21 cellular contexts compared by ENCODE assay signal in the genomic region with DNA sequence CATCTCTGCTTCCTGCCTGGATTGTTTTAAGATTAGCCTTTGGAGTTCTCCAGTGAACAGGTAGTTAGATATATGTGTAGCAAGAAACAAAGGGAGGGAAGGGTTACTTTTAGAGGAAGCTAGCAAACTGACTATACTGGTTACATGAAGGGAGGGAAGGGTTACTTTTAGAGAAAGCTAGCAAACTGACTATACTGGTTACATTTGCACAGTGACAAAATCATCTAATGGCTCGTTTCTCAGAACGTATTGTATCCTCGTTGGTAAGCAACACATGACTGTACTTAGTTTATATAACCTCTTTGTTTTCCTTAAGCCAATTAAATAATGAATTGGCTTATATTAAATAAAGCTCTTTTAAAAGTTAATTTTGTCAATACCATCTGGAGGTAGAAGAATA.
DNase-seq lines count a peak whose midpoint lies in the region; ATAC-seq and TF ChIP-seq lines count a peak whose summit lies in the region.
"Had no signal": no experiment of that assay in that cellular context is flagged by ENCODE, and none has a peak within 500 bp of the region (broad histone marks: within the 10 kb centered on the region; RNA-seq: fewer than 3 reads in every experiment).

No MANE protein-coding gene starts in this region.

- CTCF ChIA-PET in CD8-positive, alpha-beta T cell (lab: Charles Lee), result no interaction called here

- H3K27ac ChIP-seq in prostate gland (peak overlapping the region; percentile 39 to 82), foreskin keratinocyte (no peak overlapping the region)
- H3K27ac ChIP-seq in CD8-positive, alpha-beta T cell (ENCODE audit: low read depth, low read length), result no peak overlapping the region
- H3K27ac ChIP-seq: A549; BLaER1 treated with 17β-estradiol and CSF1 and Interleukin-3, amounts not matched to agents 10 nM and 100 nM had no signal

- ATAC-seq in esophagus mucosa (peak; percentile 85), foreskin keratinocyte (no peak)
- no peak for ATAC-seq in stimulated activated effector memory CD8-positive, alpha-beta T cell treated with anti-CD3 and anti-CD28 coated beads, Interleukin-12 subunit alpha, Interleukin-12 subunit beta, amount 100 ng/mL, for 72 hours
- ATAC-seq in CD8-positive, alpha-beta T cell, result no peak
- ATAC-seq: A549 had no signal

- WGBS in prostate gland, result 59% methylated on average over 3 of the region's 3 CpGs

- H3K27me3 ChIP-seq in prostate gland (replicated peaks; ENCODE audit: insufficient read depth) (no peaks in the 10 kb centered on the region), foreskin keratinocyte (peaks cover 9% of the 10 kb centered on the region)
- no peaks in the 10 kb centered on the region for H3K27me3 ChIP-seq in CD8-positive, alpha-beta T cell (ENCODE audit: insufficient read depth, low read length)
- H3K27me3 ChIP-seq: BE2C; BLaER1 treated with 17β-estradiol and CSF1 and Interleukin-3, amounts not matched to agents 10 nM and 100 nM had no signal

- POLR2A ChIA-PET in CD8-positive, alpha-beta T cell (lab: Charles Lee), result no interaction called here

- H3K36me3 ChIP-seq in prostate gland, result no peaks in the 10 kb centered on the region
- H3K36me3 ChIP-seq in CD8-positive, alpha-beta T cell (ENCODE audit: insufficient read depth, low read length), result no peaks in the 10 kb centered on the region
- H3K36me3 ChIP-seq: BE2C; BLaER1 treated with 17β-estradiol and CSF1 and Interleukin-3, amounts not matched to agents 10 nM and 100 nM; HAP-1 had no signal

- DNase-seq in NCI-H82 (lab: John Stamatoyannopoulos, UW) (peak; percentile 11), NCI-H82 treated with DMSO at 0.1 percent for 48 hours (lab: John Stamatoyannopoulos, UW; ENCODE audit: unreplicated experiment) (no peak), prostate gland (ENCODE audit: low spot score) (no peak), foreskin keratinocyte (no peak)
- no peak for DNase-seq in stimulated activated effector memory CD8-positive, alpha-beta T cell treated with anti-CD3 and anti-CD28 coated beads, Interleukin-12 subunit alpha, Interleukin-12 subunit beta, amount 100 ng/mL, for 72 hours (ENCODE audit: low spot score in 2 of 2)
- DNase-seq in CD8-positive, alpha-beta T cell, result no peak
- DNase-seq: 8988T; ACHN; AML-193; BE2C; Calu3; CD4-positive, alpha-beta T cell; COR-L47; DMS79 treated with DMSO at 0.1 percent for 48 hours; GF-D8; GOT3 had no signal

- no peaks in the 10 kb centered on the region for H3K9me3 Mint-ChIP-seq in stimulated activated effector memory CD8-positive, alpha-beta T cell treated with anti-CD3 and anti-CD28 coated beads, Interleukin-12 subunit alpha, Interleukin-12 subunit beta, amount 100 ng/mL, for 72 hours
- no peaks in the 10 kb centered on the region for H3K9me3 Mint-ChIP-seq in CD8-positive, alpha-beta T cell
- H3K9me3 Mint-ChIP-seq: CD4-positive, alpha-beta T cell had no signal

- no peaks in the 10 kb centered on the region for H3K36me3 Mint-ChIP-seq in stimulated activated effector memory CD8-positive, alpha-beta T cell treated with anti-CD3 and anti-CD28 coated beads, Interleukin-12 subunit alpha, Interleukin-12 subunit beta, amount 100 ng/mL, for 72 hours
- H3K36me3 Mint-ChIP-seq in CD8-positive, alpha-beta T cell, result no peaks in the 10 kb centered on the region
- H3K36me3 Mint-ChIP-seq: CD14-positive monocyte had no signal

- no peaks in the 10 kb centered on the region for H3K27me3 Mint-ChIP-seq in CD8-positive, alpha-beta T cell (ENCODE audit: low read depth)
- H3K27me3 Mint-ChIP-seq: CD4-positive, alpha-beta T cell had no signal

- H3K4me1 ChIP-seq in prostate gland (replicated peaks) (no peaks in the 10 kb centered on the region), foreskin keratinocyte (no peaks in the 10 kb centered on the region)
- no peaks in the 10 kb centered on the region for H3K4me1 ChIP-seq in CD8-positive, alpha-beta T cell (ENCODE audit: insufficient read depth, low read length)
- H3K4me1 ChIP-seq: A549; BE2C; BLaER1 treated with 17β-estradiol and CSF1 and Interleukin-3, amounts not matched to agents 10 nM and 100 nM had no signal

- H3K27ac Mint-ChIP-seq in stimulated activated effector memory CD8-positive, alpha-beta T cell treated with anti-CD3 and anti-CD28 coated beads, Interleukin-12 subunit alpha, Interleukin-12 subunit beta, amount 100 ng/mL, for 72 hours, result no peak overlapping the region
- no peak overlapping the region for H3K27ac Mint-ChIP-seq in CD8-positive, alpha-beta T cell
- H3K27ac Mint-ChIP-seq: CD14-positive monocyte; CD4-positive, alpha-beta T cell had no signal

- no peak for TF ChIP-seq POLR2A in prostate gland (IDR thresholded peaks at IDR 0.05)

- intact Hi-C loops in prostate gland (cut with DNase I), result no loop called here
- intact Hi-C loops in CD8-positive, alpha-beta T cell (cut with DNase I, micrococcal nuclease), result no loop called here

- no peak overlapping the region for H3K4me3 ChIP-seq in prostate gland
- no peak overlapping the region for H3K4me3 ChIP-seq in CD8-positive, alpha-beta T cell (ENCODE audit: low read depth, low read length)
- H3K4me3 ChIP-seq: A549; BLaER1 treated with 17β-estradiol and CSF1 and Interleukin-3, amounts not matched to agents 10 nM and 100 nM; HAP-1 had no signal

- H3K4me3 Mint-ChIP-seq in stimulated activated effector memory CD8-positive, alpha-beta T cell treated with anti-CD3 and anti-CD28 coated beads, Interleukin-12 subunit alpha, Interleukin-12 subunit beta, amount 100 ng/mL, for 72 hours, result no peak overlapping the region
- H3K4me3 Mint-ChIP-seq in CD8-positive, alpha-beta T cell, result no peak overlapping the region
- H3K4me3 Mint-ChIP-seq: CD14-positive monocyte; CD4-positive, alpha-beta T cell had no signal

- TF ChIP-seq CTCF in prostate gland (IDR thresholded peaks at IDR 0.05), result no peak
- TF ChIP-seq CTCF in CD8-positive, alpha-beta T cell (IDR thresholded peaks at IDR 0.05), result no peak
- no peak for TF ChIP-seq CTCF in foreskin keratinocyte (conservative IDR thresholded peaks at IDR 0.05)

- H3K9me3 ChIP-seq in prostate gland, result no peaks in the 10 kb centered on the region
- H3K9me3 ChIP-seq in CD8-positive, alpha-beta T cell (ENCODE audit: low read length), result no peaks in the 10 kb centered on the region
- H3K9me3 ChIP-seq: A549; BE2C; BLaER1 treated with 17β-estradiol and CSF1 and Interleukin-3, amounts not matched to agents 10 nM and 100 nM; HAP-1 had no signal

- H3K4me1 Mint-ChIP-seq in stimulated activated effector memory CD8-positive, alpha-beta T cell treated with anti-CD3 and anti-CD28 coated beads, Interleukin-12 subunit alpha, Interleukin-12 subunit beta, amount 100 ng/mL, for 72 hours, result no peaks in the 10 kb centered on the region
- H3K4me1 Mint-ChIP-seq in CD8-positive, alpha-beta T cell (ENCODE audit: low read depth), result no peaks in the 10 kb centered on the region
- H3K4me1 Mint-ChIP-seq: CD14-positive monocyte had no signal

Comparison
In these comparisons a context has a peak if more than half of its experiments do, and no peak if none do; other contexts are left out.
1. H3K27ac ChIP-seq: peak in prostate gland (2 of 2); none in CD8-positive, alpha-beta T cell (single experiment) and foreskin keratinocyte (single experiment).